Comparison of ENCODE assay signal across 11 cellular contexts in genomic region chr6:36592221-36592655, GRCh38. TPM values are rescaled to one million over a fixed set of nuclear protein-coding genes. Genes with fewer than 3 reads are reported as not detected.
DNase-seq lines count a peak whose midpoint lies in the region; ATAC-seq and TF ChIP-seq lines count a peak whose summit lies in the region.
"Had no signal": no experiment of that assay in that cellular context is flagged by ENCODE, and none has a peak within 500 bp of the region (broad histone marks: within the 10 kb centered on the region; RNA-seq: fewer than 3 reads in every experiment).

No MANE protein-coding gene starts in this region.

- peaks cover 34% of the 10 kb centered on the region in 2 donors for H3K36me3 Mint-ChIP-seq in activated naive CD4-positive, alpha-beta T cell treated with anti-CD3 and anti-CD28 coated beads, Interleukin-2, amount 50 U/mL, for 72 hours

- H3K9me3 Mint-ChIP-seq in activated naive CD4-positive, alpha-beta T cell treated with anti-CD3 and anti-CD28 coated beads, Interleukin-2, amount 50 U/mL, for 72 hours: no peaks in the 10 kb centered on the region

- peak overlapping the region; percentile 96 to 100 (median 98) for H3K27ac ChIP-seq in transverse colon
- no peak overlapping the region for H3K27ac ChIP-seq in dorsolateral prefrontal cortex
- H3K27ac ChIP-seq in neuronal stem cell (replicated peaks; ENCODE audit: low read length): no peak overlapping the region

- DNase-seq in activated gamma-delta T cell treated with Interleukin-2 at 50 U/mL for 16 hours (peak; percentile 12), activated gamma-delta T cell (lab: John Stamatoyannopoulos, UW) (no peak), transverse colon (peak; percentile 36), dorsolateral prefrontal cortex (no peak), neuronal stem cell (ENCODE audit: low spot score) (no peak)
- no peak for DNase-seq in activated naive CD4-positive, alpha-beta T cell treated with anti-CD3 and anti-CD28 coated beads, Interleukin-2, amount 50 U/mL, for 72 hours (ENCODE audit: low spot score in 2 of 2)
- DNase-seq in central memory CD4-positive, alpha-beta T cell: no peak
- DNase-seq: NCI-H524; nucleus accumbens; stimulated activated CD8-positive, alpha-beta memory T cell treated with anti-CD3 and anti-CD28 coated beads, Interleukin-4, amount 100 ng/mL, for 48 hours had no signal

- H3K79me1 ChIP-seq in neuronal stem cell (ENCODE audit: low read depth, low read length): no peaks in the 10 kb centered on the region

- no peak overlapping the region for H2BK5ac ChIP-seq in neuronal stem cell (ENCODE audit: low read length)

- TF ChIP-seq POLR2A in transverse colon (IDR thresholded peaks at IDR 0.05): no peak

- H3K27ac Mint-ChIP-seq in activated naive CD4-positive, alpha-beta T cell treated with anti-CD3 and anti-CD28 coated beads, Interleukin-2, amount 50 U/mL, for 72 hours: peak overlapping the region; percentile 98 to 100

- H4K91ac ChIP-seq in neuronal stem cell (ENCODE audit: low read depth, low read length, poor library complexity): no peak overlapping the region

- H3K4me3 ChIP-seq in transverse colon (no peak overlapping the region), dorsolateral prefrontal cortex (no peak overlapping the region), neuronal stem cell (ENCODE audit: low read length in 2 of 2) (no peak overlapping the region)

- no peak overlapping the region for H3K4ac ChIP-seq in neuronal stem cell (ENCODE audit: low read length)

- no peak overlapping the region for H3K18ac ChIP-seq in neuronal stem cell (ENCODE audit: low read length)

- H3K4me1 ChIP-seq in transverse colon (peaks cover under 1 to 21% (median 11%) of the 10 kb centered on the region in 4 donors), neuronal stem cell (ENCODE audit: control insufficient read depth in 2 of 2, insufficient read depth in 1 of 2, low read depth in 1 of 2, low read length in 2 of 2) (peaks cover 3 to 6% of the 10 kb centered on the region in 2 donors)

- H3K27me3 ChIP-seq in transverse colon: no peaks in the 10 kb centered on the region
- no peaks in the 10 kb centered on the region for H3K27me3 ChIP-seq in dorsolateral prefrontal cortex
- no peaks in the 10 kb centered on the region for H3K27me3 ChIP-seq in neuronal stem cell (ENCODE audit: control insufficient read depth in 3 of 3, insufficient read depth in 3 of 3, low read depth in 1 of 3, low read length in 3 of 3)

- H3K9ac ChIP-seq in neuronal stem cell (ENCODE audit: low read depth, low read length, poor library complexity): no peak overlapping the region

- no peak for TF ChIP-seq CTCF in transverse colon (IDR thresholded peaks at IDR 0.05)
- TF ChIP-seq CTCF in dorsolateral prefrontal cortex (IDR thresholded peaks at IDR 0.05 in 54 of 56, conservative IDR thresholded peaks at IDR 0.05 in 2 of 56; ENCODE audit: low read depth in 1 of 56, partially characterized antibody in 56 of 56): no peak

- H3K9me3 ChIP-seq in transverse colon: no peaks in the 10 kb centered on the region
- H3K9me3 ChIP-seq in neuronal stem cell (replicated peaks in 1 of 2; ENCODE audit: control insufficient read depth in 2 of 2, insufficient read depth in 1 of 2, low read depth in 1 of 2, low read length in 2 of 2): no peaks in the 10 kb centered on the region

- H3K4me2 ChIP-seq in neuronal stem cell (ENCODE audit: insufficient read depth, low read length, poor library complexity, severe bottlenecking): no peak overlapping the region

- H3K14ac ChIP-seq in neuronal stem cell (ENCODE audit: low read length): no peak overlapping the region

- in situ Hi-C loops in transverse colon (cut with MboI; ENCODE audit: low pct_ligation_motif_present in 1 of 4, low pct_unique_long_range_greater_than_20kb in 1 of 4, low sequenced_read_pairs in 3 of 4): loop anchor here in 2 of 4 donors (10.0 to 25.0 kb wide), 2 partner anchors 147 to 155 kb away; partner anchors contain the start of genes KCTD20 (in 2 of the 2) and PXT1 (in 2 of the 2)

- ATAC-seq in HG03108 (IDR thresholded peaks at IDR 0.05; ENCODE audit: unreplicated experiment): peak; percentile 47
- no peak for ATAC-seq in activated naive CD4-positive, alpha-beta T cell treated with anti-CD3 and anti-CD28 coated beads, Interleukin-2, amount 50 U/mL, for 72 hours

- H3K36me3 ChIP-seq in transverse colon (peaks cover 0 to 7% (median under 1%) of the 10 kb centered on the region in 4 donors), neuronal stem cell (replicated peaks in 1 of 2; ENCODE audit: control insufficient read depth in 2 of 2, insufficient read depth in 2 of 2, low read length in 2 of 2) (peaks cover 0 to 21% of the 10 kb centered on the region in 2 donors)

- WGBS in transverse colon (ENCODE audit: low coverage in 1 of 2), 2 donors: 71 to 74% methylated on average over 12 of the region's 12 CpGs
- WGBS in neuronal stem cell (ENCODE audit: extremely low coverage in 2 of 2, insufficient read length in 2 of 2, insufficient replicate concordance in 1 of 2), 2 donors: no CpG with 5 or more reads among the region's 12 CpGs

- no peak overlapping the region for H2AFZ ChIP-seq in neuronal stem cell (ENCODE audit: low read length)

- no peak overlapping the region for H2BK15ac ChIP-seq in neuronal stem cell (ENCODE audit: low read length)

- H3K23ac ChIP-seq in neuronal stem cell (ENCODE audit: low read depth, low read length, poor library complexity): no peak overlapping the region

- TF ChIP-seq EP300 in transverse colon (IDR thresholded peaks at IDR 0.05; ENCODE audit: low read depth): no peak

- no peak overlapping the region for H2AK5ac ChIP-seq in neuronal stem cell (ENCODE audit: low read depth, low read length)

- H4K8ac ChIP-seq in neuronal stem cell (ENCODE audit: low read depth, low read length): no peak overlapping the region

- H2BK12ac ChIP-seq in neuronal stem cell (ENCODE audit: low read length): no peak overlapping the region

- intact Hi-C loops in transverse colon (cut with DNase I; ENCODE audit: low total_unique reads) (loop anchor here (5.0 kb wide), 1 partner anchor 45 kb away; the partner anchor contains the start of gene STK38), dorsolateral prefrontal cortex (cut with DNase I) (loop anchor here in 1 of 2 donors (5.0 kb wide), 1 partner anchor 150 kb away; the partner anchor contains the start of genes KCTD20 and PXT1)

- no peak overlapping the region for H2BK120ac ChIP-seq in neuronal stem cell (ENCODE audit: low read depth, low read length)

RNA-seq across cellular contexts. Expression of gene SRSF3, which starts 1.9 kb away (rescaled TPM):
- total RNA-seq in activated naive CD4-positive, alpha-beta T cell treated with anti-CD3 and anti-CD28 coated beads, Interleukin-2, amount 50 U/mL, for 72 hours: 100 to 1,000 TPM; 197 to 431 TPM
- total RNA-seq in transverse colon (100 to 1,000 TPM; 110 to 177 (median 144) TPM), dorsolateral prefrontal cortex (100 to 1,000 TPM; 108 to 194 (median 145) TPM)
- 276 TPM for polyA plus RNA-seq in neuronal stem cell (2013, experiment 1 of 2)
- polyA plus RNA-seq in neuronal stem cell (2013, experiment 2 of 2): 284 TPM

RNA-seq across cellular contexts. Expression of gene STK38, which starts 45.0 kb away (rescaled TPM):
- total RNA-seq in activated naive CD4-positive, alpha-beta T cell treated with anti-CD3 and anti-CD28 coated beads, Interleukin-2, amount 50 U/mL, for 72 hours: 10 to 100 TPM; 25.7 to 27.3 TPM
- 100 to 1,000 TPM in 1 of 4 donors, 10 to 100 TPM in 3; 59.1 to 101 (median 86.4) TPM for total RNA-seq in transverse colon
- total RNA-seq in dorsolateral prefrontal cortex: 10 to 100 TPM in 106 of 120 experiments, 1 to 10 TPM in 14; 6.3 to 23.4 (median 13.6) TPM
- 12.3 TPM for polyA plus RNA-seq in neuronal stem cell (2013, experiment 1 of 2)
- 12.3 TPM for polyA plus RNA-seq in neuronal stem cell (2013, experiment 2 of 2)

Comparison
In these comparisons a context has a peak if more than half of its experiments do, and no peak if none do; other contexts are left out.
1. DNase-seq: peak in activated gamma-delta T cell treated with Interleukin-2 at 50 U/mL for 16 hours (single experiment) and transverse colon (single experiment); none in activated gamma-delta T cell (single experiment), activated naive CD4-positive, alpha-beta T cell treated with anti-CD3 and anti-CD28 coated beads, Interleukin-2, amount 50 U/mL, for 72 hours (0 of 2), dorsolateral prefrontal cortex (0 of 10), neuronal stem cell (single experiment) and central memory CD4-positive, alpha-beta T cell (single experiment).
2. H3K27ac ChIP-seq: peak in transverse colon (4 of 4); none in dorsolateral prefrontal cortex (0 of 59) and neuronal stem cell (single experiment).